In genomic region chr6:167227984-167228383, GRCh38 we compare ENCODE assay signal across 21 cellular contexts.
DNase-seq lines count a peak whose midpoint lies in the region; ATAC-seq, FAIRE-seq and TF ChIP-seq lines count a peak whose summit lies in the region.
"Had no signal": no experiment of that assay in that cellular context is flagged by ENCODE, and none has a peak within 500 bp of the region (broad histone marks: within the 10 kb centered on the region; RNA-seq: fewer than 3 reads in every experiment).

No MANE protein-coding gene starts in this region.

- H3K14ac ChIP-seq in H9 (ENCODE audit: insufficient read depth, low read length), result no peak overlapping the region

- no peak overlapping the region for H3T11ph ChIP-seq in H9 (ENCODE audit: low read length)

- H2BK5ac ChIP-seq in H9 (ENCODE audit: insufficient read length, low read length), result no peak overlapping the region

- WGBS in H9 (ENCODE audit: extremely low coverage, insufficient read length, low lambda C conversion rate), result no CpG with 5 or more reads among the region's 7 CpGs

- peaks cover 11% of the 10 kb centered on the region for H3K23me2 ChIP-seq in H9 (ENCODE audit: insufficient read length, low read depth, low read length, poor library complexity, severe bottlenecking)

- H3K27me3 Mint-ChIP-seq in H9 (ENCODE audit: low read depth) (no peaks in the 10 kb centered on the region; the same call in 1 of the 2 replicates), astrocyte (ENCODE audit: low read depth, unreplicated experiment) (peaks cover 25% of the 10 kb centered on the region), neural progenitor cell (ENCODE audit: insufficient read depth, low read depth) (peaks cover 9% of the 10 kb centered on the region)
- peaks cover 51 to 62% of the 10 kb centered on the region in 2 donors for H3K27me3 Mint-ChIP-seq in effector memory CD8-positive, alpha-beta T cell

- no peaks in the 10 kb centered on the region for H3K79me1 ChIP-seq in H9 (ENCODE audit: insufficient read depth, low read depth, low read length, poor library complexity, severe bottlenecking)

- H3K27ac Mint-ChIP-seq in H9, result peak overlapping the region; percentile 77 to 97 (median 93)
- peak overlapping the region; percentile 19 for H3K27ac Mint-ChIP-seq in astrocyte (ENCODE audit: unreplicated experiment)
- no peak overlapping the region for H3K27ac Mint-ChIP-seq in neural progenitor cell
- no peak overlapping the region for H3K27ac Mint-ChIP-seq in effector memory CD8-positive, alpha-beta T cell
- H3K27ac Mint-ChIP-seq: CD8-positive, alpha-beta T cell had no signal

- H3K4me3 ChIP-seq in astrocyte (ENCODE audit: insufficient read depth, low read depth, low read length) (no peak overlapping the region), iPS-11a (ENCODE audit: low read depth, low read length) (peak overlapping the region; percentile 92), neural progenitor cell (no peak overlapping the region)
- H3K4me3 ChIP-seq: A549; BLaER1 treated with 17β-estradiol and CSF1 and Interleukin-3, amounts not matched to agents 10 nM and 100 nM; HAP-1 had no signal

- TF ChIP-seq CTCF in H9 (conservative IDR thresholded peaks at IDR 0.05), result no peak
- no peak for TF ChIP-seq CTCF in astrocyte (IDR thresholded peaks at IDR 0.05; ENCODE audit: insufficient read depth, low read depth, low read length)
- no peak for TF ChIP-seq CTCF in neural progenitor cell (IDR thresholded peaks at IDR 0.05)

- H3K4me1 ChIP-seq in H9 (ENCODE audit: insufficient read depth, low read length) (peaks cover 30% of the 10 kb centered on the region), astrocyte (ENCODE audit: insufficient read depth, low read length) (no peaks in the 10 kb centered on the region), neural progenitor cell (peaks cover 53% of the 10 kb centered on the region)
- H3K4me1 ChIP-seq: A549, HAP-1 had no signal

- H3K4me1 Mint-ChIP-seq in H9 (peaks cover 73 to 87% of the 10 kb centered on the region in 2 experiments), astrocyte (ENCODE audit: low read depth, unreplicated experiment) (peaks cover 18% of the 10 kb centered on the region), neural progenitor cell (peaks cover 50% of the 10 kb centered on the region)
- no peaks in the 10 kb centered on the region for H3K4me1 Mint-ChIP-seq in effector memory CD8-positive, alpha-beta T cell (ENCODE audit: low read depth in 2 of 2)

- no peak overlapping the region for H2BK120ac ChIP-seq in H9 (ENCODE audit: low read depth, low read length, poor library complexity, severe bottlenecking)

- no peak overlapping the region for H2AK5ac ChIP-seq in H9 (ENCODE audit: insufficient read length, low read length)

- H4K91ac ChIP-seq in H9 (ENCODE audit: insufficient read length, low read depth, low read length), result no peak overlapping the region

- H3K36me3 ChIP-seq in astrocyte (ENCODE audit: insufficient read depth, low read length) (no peaks in the 10 kb centered on the region), neural progenitor cell (no peaks in the 10 kb centered on the region)
- H3K36me3 ChIP-seq: BLaER1 treated with 17β-estradiol and CSF1 and Interleukin-3, amounts not matched to agents 10 nM and 100 nM; HAP-1 had no signal

- H3K9me3 Mint-ChIP-seq in H9 (no peaks in the 10 kb centered on the region; a peak in 1 of 5 replicates), astrocyte (ENCODE audit: unreplicated experiment) (peaks cover 2% of the 10 kb centered on the region), neural progenitor cell (peaks cover 5% of the 10 kb centered on the region)
- no peaks in the 10 kb centered on the region for H3K9me3 Mint-ChIP-seq in effector memory CD8-positive, alpha-beta T cell
- H3K9me3 Mint-ChIP-seq: CD8-positive, alpha-beta T cell had no signal

- no peak overlapping the region for H3K18ac ChIP-seq in H9 (ENCODE audit: insufficient read length, low read depth, low read length)

- no peak overlapping the region for H2BK15ac ChIP-seq in H9 (ENCODE audit: low read depth, low read length)

- H3K56ac ChIP-seq in H9 (ENCODE audit: insufficient read length, low read depth, low read length), result no peak overlapping the region

- H3K9me3 ChIP-seq in H9 (ENCODE audit: control insufficient read depth, low read depth, low read length) (no peaks in the 10 kb centered on the region), astrocyte (ENCODE audit: insufficient read depth, low read depth, low read length) (no peaks in the 10 kb centered on the region), neural progenitor cell (ENCODE audit: low read depth) (no peaks in the 10 kb centered on the region)
- H3K9me3 ChIP-seq: A549; BLaER1 treated with 17β-estradiol and CSF1 and Interleukin-3, amounts not matched to agents 10 nM and 100 nM; HAP-1 had no signal

- H3K36me3 Mint-ChIP-seq in H9 (ENCODE audit: insufficient read depth in 1 of 3, low read depth in 3 of 3), result peaks cover 7 to 38% (median 10%) of the 10 kb centered on the region in 3 experiments; a peak in 6 of 7 replicates
- H3K36me3 Mint-ChIP-seq in astrocyte (ENCODE audit: low read depth, unreplicated experiment), result no peaks in the 10 kb centered on the region
- H3K36me3 Mint-ChIP-seq in neural progenitor cell, result no peaks in the 10 kb centered on the region
- no peaks in the 10 kb centered on the region for H3K36me3 Mint-ChIP-seq in effector memory CD8-positive, alpha-beta T cell (ENCODE audit: insufficient read depth)
- H3K36me3 Mint-ChIP-seq: CD8-positive, alpha-beta T cell had no signal

- H3K4me3 Mint-ChIP-seq in H9, result peak overlapping the region; percentile 87 to 95
- no peak overlapping the region for H3K4me3 Mint-ChIP-seq in astrocyte (ENCODE audit: unreplicated experiment)
- no peak overlapping the region for H3K4me3 Mint-ChIP-seq in neural progenitor cell
- no peak overlapping the region for H3K4me3 Mint-ChIP-seq in effector memory CD8-positive, alpha-beta T cell
- H3K4me3 Mint-ChIP-seq: CD8-positive, alpha-beta T cell had no signal

- no peak overlapping the region for H2BK20ac ChIP-seq in H9 (ENCODE audit: low read depth, low read length, poor library complexity, severe bottlenecking)

- no peak overlapping the region for H4K8ac ChIP-seq in H9 (replicated peaks; ENCODE audit: insufficient read length, low read depth, low read length)

- DNase-seq in H9 (peak; percentile 75), astrocyte (ENCODE audit: low read depth) (no peak), neural progenitor cell (ENCODE audit: low spot score) (no peak), NCI-H526 (lab: John Stamatoyannopoulos, UW) (no peak)
- DNase-seq in NK-92 treated with Interleukin-12 subunit alpha and Interleukin-12 subunit beta, amount 100 ng/mL, for 24 hours (lab: John Stamatoyannopoulos, UW), result no peak
- no peak for DNase-seq in effector memory CD8-positive, alpha-beta T cell
- DNase-seq: Calu3; CD8-positive, alpha-beta T cell; DMS53; KBM-7; NCI-H1105; NCI-H2081; NCI-H748 treated with DMSO at 0.1 percent for 48 hours; OCI-M1; SHP77 treated with DMSO at 0.1 percent for 48 hours had no signal

- no peak overlapping the region for H2BK12ac ChIP-seq in H9 (ENCODE audit: insufficient read length, low read depth, low read length)

- no peak for ATAC-seq in effector memory CD8-positive, alpha-beta T cell (replicated peaks)
- ATAC-seq: A549; CD8-positive, alpha-beta T cell; SK-N-SH treated with all-trans-retinoic acid at 6 μM for 48 hours had no signal

- H3K79me2 ChIP-seq in H9 (ENCODE audit: insufficient read depth, low read length) (peaks cover 47% of the 10 kb centered on the region), astrocyte (ENCODE audit: insufficient read depth, low read length) (no peaks in the 10 kb centered on the region), neural progenitor cell (ENCODE audit: low read depth) (peaks cover 36% of the 10 kb centered on the region)

- peak overlapping the region; percentile 95 for H3K4me2 ChIP-seq in H9 (ENCODE audit: insufficient read depth, insufficient read length, low read length)
- no peak overlapping the region for H3K4me2 ChIP-seq in astrocyte (ENCODE audit: low read length)
- H3K4me2 ChIP-seq in neural progenitor cell, result peak overlapping the region; percentile 23
- H3K4me2 ChIP-seq: A549; BLaER1 treated with 17β-estradiol and CSF1 and Interleukin-3, amounts not matched to agents 10 nM and 100 nM had no signal

- H4K20me1 ChIP-seq in H9 (ENCODE audit: control insufficient read depth, insufficient read depth, insufficient read length) (no peaks in the 10 kb centered on the region), astrocyte (ENCODE audit: insufficient read depth, low read length) (no peaks in the 10 kb centered on the region), neural progenitor cell (ENCODE audit: low read depth) (no peaks in the 10 kb centered on the region)
- H4K20me1 ChIP-seq: BLaER1 treated with 17β-estradiol and CSF1 and Interleukin-3, amounts not matched to agents 10 nM and 100 nM had no signal

- H3K9ac ChIP-seq in H9 (ENCODE audit: extremely low read depth, insufficient read length, low read length) (peak overlapping the region; percentile 90), astrocyte (ENCODE audit: low read length) (no peak overlapping the region), neural progenitor cell (no peak overlapping the region)
- H3K9ac ChIP-seq: BLaER1 treated with 17β-estradiol and CSF1 and Interleukin-3, amounts not matched to agents 10 nM and 100 nM had no signal

- H3K27me3 ChIP-seq in H9 (ENCODE audit: insufficient read depth, low read length), result no peaks in the 10 kb centered on the region
- peaks cover 5% of the 10 kb centered on the region for H3K27me3 ChIP-seq in astrocyte (ENCODE audit: insufficient read depth, low read length)
- peaks cover 30% of the 10 kb centered on the region for H3K27me3 ChIP-seq in neural progenitor cell
- H3K27me3 ChIP-seq: BLaER1 treated with 17β-estradiol and CSF1 and Interleukin-3, amounts not matched to agents 10 nM and 100 nM had no signal

- no peak overlapping the region for H3K4ac ChIP-seq in H9 (ENCODE audit: low read depth, low read length)

- FAIRE-seq in astrocyte (lab: Jason Lieb, UNC), result no peak
- FAIRE-seq: A549, HTR-8/SVneo had no signal

- H3K27ac ChIP-seq in H9 (ENCODE audit: insufficient read length, low read depth, low read length) (peak overlapping the region; percentile 38), astrocyte (ENCODE audit: low read depth, low read length) (no peak overlapping the region), neural progenitor cell (no peak overlapping the region)
- H3K27ac ChIP-seq: A549; BLaER1 treated with 17β-estradiol and CSF1 and Interleukin-3, amounts not matched to agents 10 nM and 100 nM had no signal

- no peak overlapping the region for H3K23ac ChIP-seq in H9 (ENCODE audit: insufficient read length, low read depth, low read length)

- H3F3A ChIP-seq in neural progenitor cell (ENCODE audit: low read depth), result peaks cover 18% of the 10 kb centered on the region

- H2AFZ ChIP-seq in H9 (ENCODE audit: low read length) (no peak overlapping the region), astrocyte (ENCODE audit: low read depth, low read length) (no peak overlapping the region), neural progenitor cell (replicated peaks) (peak overlapping the region; percentile 81)

- no peak overlapping the region for H4K5ac ChIP-seq in H9 (ENCODE audit: insufficient read length, low read depth, low read length)

Comparison
In these comparisons a context has a peak if more than half of its experiments do, and no peak if none do; other contexts are left out.
1. H3K27ac Mint-ChIP-seq: peak in H9 (3 of 3) and astrocyte (single experiment); none in neural progenitor cell (single experiment) and effector memory CD8-positive, alpha-beta T cell (0 of 2).
2. H3K4me3 Mint-ChIP-seq: peak in H9 (2 of 2); none in astrocyte (single experiment), neural progenitor cell (single experiment) and effector memory CD8-positive, alpha-beta T cell (0 of 2).